1 cellular context compared by ENCODE assay signal in genomic region chr2:97995734-97996624, GRCh38.
TF ChIP-seq lines count a peak whose summit lies in the region.

TSS of gene TMEM131 (minus strand) at chr2:97995948. CDS start at chr2:97995662, 286 bp downstream.

TF ChIP-seq in HepG2, 621 proteins besides CTCF, POLR2A, EP300 and RAD21 (continued from another document and continues in another):
- TF ChIP-seq, protein P1, sequence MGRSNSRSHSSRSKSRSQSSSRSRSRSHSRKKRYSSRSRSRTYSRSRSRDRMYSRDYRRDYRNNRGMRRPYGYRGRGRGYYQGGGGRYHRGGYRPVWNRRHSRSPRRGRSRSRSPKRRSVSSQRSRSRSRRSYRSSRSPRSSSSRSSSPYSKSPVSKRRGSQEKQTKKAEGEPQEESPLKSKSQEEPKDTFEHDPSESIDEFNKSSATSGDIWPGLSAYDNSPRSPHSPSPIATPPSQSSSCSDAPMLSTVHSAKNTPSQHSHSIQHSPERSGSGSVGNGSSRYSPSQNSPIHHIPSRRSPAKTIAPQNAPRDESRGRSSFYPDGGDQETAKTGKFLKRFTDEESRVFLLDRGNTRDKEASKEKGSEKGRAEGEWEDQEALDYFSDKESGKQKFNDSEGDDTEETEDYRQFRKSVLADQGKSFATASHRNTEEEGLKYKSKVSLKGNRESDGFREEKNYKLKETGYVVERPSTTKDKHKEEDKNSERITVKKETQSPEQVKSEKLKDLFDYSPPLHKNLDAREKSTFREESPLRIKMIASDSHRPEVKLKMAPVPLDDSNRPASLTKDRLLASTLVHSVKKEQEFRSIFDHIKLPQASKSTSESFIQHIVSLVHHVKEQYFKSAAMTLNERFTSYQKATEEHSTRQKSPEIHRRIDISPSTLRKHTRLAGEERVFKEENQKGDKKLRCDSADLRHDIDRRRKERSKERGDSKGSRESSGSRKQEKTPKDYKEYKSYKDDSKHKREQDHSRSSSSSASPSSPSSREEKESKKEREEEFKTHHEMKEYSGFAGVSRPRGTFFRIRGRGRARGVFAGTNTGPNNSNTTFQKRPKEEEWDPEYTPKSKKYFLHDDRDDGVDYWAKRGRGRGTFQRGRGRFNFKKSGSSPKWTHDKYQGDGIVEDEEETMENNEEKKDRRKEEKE (IDR thresholded peaks at IDR 0.05): no peak
- TF ChIP-seq NFE2L2 (IDR thresholded peaks at IDR 0.05; ENCODE audit: low read length) (no peak), MTA1 (CRISPR knock-in tag; IDR thresholded peaks at IDR 0.05; ENCODE audit: borderline replicate concordance) (no peak), ZNF317 (CRISPR knock-in tag; IDR thresholded peaks at IDR 0.05) (no peak), UBTF (CRISPR knock-in tag; IDR thresholded peaks at IDR 0.05) (peak; percentile 98), ZNF570 (CRISPR knock-in tag; IDR thresholded peaks at IDR 0.05; ENCODE audit: borderline replicate concordance) (no peak), TFDP1 (CRISPR knock-in tag; IDR thresholded peaks at IDR 0.05; ENCODE audit: borderline replicate concordance) (peak; percentile 29; the same call in 1 of the 2 replicates), KLF13 (CRISPR knock-in tag; IDR thresholded peaks at IDR 0.05) (no peak), ZNF678 (CRISPR knock-in tag; IDR thresholded peaks at IDR 0.05) (peak; percentile 62), SKI (IDR thresholded peaks at IDR 0.05; ENCODE audit: partially characterized antibody) (peak; percentile 27), ARID4A (CRISPR knock-in tag; IDR thresholded peaks at IDR 0.05; ENCODE audit: borderline replicate concordance) (peak; percentile 84), FUBP1 (CRISPR knock-in tag; IDR thresholded peaks at IDR 0.05; ENCODE audit: borderline replicate concordance) (no peak), ZNF615 (CRISPR knock-in tag; IDR thresholded peaks at IDR 0.05; ENCODE audit: borderline replicate concordance) (no peak)
- TF ChIP-seq, protein P2, sequence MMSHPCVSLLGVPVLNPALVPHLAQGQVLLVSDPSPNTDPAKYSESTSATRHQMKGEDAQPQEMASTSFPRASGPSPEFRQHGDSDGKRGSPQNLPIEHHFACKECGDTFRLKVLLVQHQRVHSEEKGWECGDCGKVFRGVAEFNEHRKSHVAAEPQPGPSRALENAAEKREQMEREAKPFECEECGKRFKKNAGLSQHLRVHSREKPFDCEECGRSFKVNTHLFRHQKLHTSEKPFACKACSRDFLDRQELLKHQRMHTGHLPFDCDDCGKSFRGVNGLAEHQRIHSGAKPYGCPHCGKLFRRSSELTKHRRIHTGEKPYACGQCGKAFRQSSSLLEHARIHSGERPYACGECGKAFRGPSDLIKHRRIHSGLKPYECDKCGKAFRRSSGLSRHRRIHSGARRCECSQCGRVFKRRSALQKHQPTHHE (CRISPR knock-in tag; IDR thresholded peaks at IDR 0.05; ENCODE audit: borderline replicate concordance): peak; percentile 93; the same call in 1 of the 2 replicates
- TF ChIP-seq, protein P3, sequence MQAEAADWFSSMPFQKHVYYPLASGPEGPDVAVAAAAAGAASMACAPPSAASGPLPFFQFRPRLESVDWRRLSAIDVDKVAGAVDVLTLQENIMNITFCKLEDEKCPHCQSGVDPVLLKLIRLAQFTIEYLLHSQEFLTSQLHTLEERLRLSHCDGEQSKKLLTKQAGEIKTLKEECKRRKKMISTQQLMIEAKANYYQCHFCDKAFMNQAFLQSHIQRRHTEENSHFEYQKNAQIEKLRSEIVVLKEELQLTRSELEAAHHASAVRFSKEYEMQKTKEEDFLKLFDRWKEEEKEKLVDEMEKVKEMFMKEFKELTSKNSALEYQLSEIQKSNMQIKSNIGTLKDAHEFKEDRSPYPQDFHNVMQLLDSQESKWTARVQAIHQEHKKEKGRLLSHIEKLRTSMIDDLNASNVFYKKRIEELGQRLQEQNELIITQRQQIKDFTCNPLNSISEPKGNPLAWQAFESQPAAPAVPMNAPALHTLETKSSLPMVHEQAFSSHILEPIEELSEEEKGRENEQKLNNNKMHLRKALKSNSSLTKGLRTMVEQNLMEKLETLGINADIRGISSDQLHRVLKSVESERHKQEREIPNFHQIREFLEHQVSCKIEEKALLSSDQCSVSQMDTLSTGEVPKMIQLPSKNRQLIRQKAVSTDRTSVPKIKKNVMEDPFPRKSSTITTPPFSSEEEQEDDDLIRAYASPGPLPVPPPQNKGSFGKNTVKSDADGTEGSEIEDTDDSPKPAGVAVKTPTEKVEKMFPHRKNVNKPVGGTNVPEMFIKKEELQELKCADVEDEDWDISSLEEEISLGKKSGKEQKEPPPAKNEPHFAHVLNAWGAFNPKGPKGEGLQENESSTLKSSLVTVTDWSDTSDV (CRISPR knock-in tag; IDR thresholded peaks at IDR 0.05): peak; percentile 95
- TF ChIP-seq, protein P4, sequence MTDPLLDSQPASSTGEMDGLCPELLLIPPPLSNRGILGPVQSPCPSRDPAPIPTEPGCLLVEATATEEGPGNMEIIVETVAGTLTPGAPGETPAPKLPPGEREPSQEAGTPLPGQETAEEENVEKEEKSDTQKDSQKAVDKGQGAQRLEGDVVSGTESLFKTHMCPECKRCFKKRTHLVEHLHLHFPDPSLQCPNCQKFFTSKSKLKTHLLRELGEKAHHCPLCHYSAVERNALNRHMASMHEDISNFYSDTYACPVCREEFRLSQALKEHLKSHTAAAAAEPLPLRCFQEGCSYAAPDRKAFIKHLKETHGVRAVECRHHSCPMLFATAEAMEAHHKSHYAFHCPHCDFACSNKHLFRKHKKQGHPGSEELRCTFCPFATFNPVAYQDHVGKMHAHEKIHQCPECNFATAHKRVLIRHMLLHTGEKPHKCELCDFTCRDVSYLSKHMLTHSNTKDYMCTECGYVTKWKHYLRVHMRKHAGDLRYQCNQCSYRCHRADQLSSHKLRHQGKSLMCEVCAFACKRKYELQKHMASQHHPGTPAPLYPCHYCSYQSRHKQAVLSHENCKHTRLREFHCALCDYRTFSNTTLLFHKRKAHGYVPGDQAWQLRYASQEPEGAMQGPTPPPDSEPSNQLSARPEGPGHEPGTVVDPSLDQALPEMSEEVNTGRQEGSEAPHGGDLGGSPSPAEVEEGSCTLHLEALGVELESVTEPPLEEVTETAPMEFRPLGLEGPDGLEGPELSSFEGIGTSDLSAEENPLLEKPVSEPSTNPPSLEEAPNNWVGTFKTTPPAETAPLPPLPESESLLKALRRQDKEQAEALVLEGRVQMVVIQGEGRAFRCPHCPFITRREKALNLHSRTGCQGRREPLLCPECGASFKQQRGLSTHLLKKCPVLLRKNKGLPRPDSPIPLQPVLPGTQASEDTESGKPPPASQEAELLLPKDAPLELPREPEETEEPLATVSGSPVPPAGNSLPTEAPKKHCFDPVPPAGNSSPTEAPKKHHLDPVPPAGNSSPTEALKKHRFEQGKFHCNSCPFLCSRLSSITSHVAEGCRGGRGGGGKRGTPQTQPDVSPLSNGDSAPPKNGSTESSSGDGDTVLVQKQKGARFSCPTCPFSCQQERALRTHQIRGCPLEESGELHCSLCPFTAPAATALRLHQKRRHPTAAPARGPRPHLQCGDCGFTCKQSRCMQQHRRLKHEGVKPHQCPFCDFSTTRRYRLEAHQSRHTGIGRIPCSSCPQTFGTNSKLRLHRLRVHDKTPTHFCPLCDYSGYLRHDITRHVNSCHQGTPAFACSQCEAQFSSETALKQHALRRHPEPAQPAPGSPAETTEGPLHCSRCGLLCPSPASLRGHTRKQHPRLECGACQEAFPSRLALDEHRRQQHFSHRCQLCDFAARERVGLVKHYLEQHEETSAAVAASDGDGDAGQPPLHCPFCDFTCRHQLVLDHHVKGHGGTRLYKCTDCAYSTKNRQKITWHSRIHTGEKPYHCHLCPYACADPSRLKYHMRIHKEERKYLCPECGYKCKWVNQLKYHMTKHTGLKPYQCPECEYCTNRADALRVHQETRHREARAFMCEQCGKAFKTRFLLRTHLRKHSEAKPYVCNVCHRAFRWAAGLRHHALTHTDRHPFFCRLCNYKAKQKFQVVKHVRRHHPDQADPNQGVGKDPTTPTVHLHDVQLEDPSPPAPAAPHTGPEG (CRISPR knock-in tag; IDR thresholded peaks at IDR 0.05): peak; percentile 81; the same call in 1 of the 2 replicates
- TF ChIP-seq, protein P5, sequence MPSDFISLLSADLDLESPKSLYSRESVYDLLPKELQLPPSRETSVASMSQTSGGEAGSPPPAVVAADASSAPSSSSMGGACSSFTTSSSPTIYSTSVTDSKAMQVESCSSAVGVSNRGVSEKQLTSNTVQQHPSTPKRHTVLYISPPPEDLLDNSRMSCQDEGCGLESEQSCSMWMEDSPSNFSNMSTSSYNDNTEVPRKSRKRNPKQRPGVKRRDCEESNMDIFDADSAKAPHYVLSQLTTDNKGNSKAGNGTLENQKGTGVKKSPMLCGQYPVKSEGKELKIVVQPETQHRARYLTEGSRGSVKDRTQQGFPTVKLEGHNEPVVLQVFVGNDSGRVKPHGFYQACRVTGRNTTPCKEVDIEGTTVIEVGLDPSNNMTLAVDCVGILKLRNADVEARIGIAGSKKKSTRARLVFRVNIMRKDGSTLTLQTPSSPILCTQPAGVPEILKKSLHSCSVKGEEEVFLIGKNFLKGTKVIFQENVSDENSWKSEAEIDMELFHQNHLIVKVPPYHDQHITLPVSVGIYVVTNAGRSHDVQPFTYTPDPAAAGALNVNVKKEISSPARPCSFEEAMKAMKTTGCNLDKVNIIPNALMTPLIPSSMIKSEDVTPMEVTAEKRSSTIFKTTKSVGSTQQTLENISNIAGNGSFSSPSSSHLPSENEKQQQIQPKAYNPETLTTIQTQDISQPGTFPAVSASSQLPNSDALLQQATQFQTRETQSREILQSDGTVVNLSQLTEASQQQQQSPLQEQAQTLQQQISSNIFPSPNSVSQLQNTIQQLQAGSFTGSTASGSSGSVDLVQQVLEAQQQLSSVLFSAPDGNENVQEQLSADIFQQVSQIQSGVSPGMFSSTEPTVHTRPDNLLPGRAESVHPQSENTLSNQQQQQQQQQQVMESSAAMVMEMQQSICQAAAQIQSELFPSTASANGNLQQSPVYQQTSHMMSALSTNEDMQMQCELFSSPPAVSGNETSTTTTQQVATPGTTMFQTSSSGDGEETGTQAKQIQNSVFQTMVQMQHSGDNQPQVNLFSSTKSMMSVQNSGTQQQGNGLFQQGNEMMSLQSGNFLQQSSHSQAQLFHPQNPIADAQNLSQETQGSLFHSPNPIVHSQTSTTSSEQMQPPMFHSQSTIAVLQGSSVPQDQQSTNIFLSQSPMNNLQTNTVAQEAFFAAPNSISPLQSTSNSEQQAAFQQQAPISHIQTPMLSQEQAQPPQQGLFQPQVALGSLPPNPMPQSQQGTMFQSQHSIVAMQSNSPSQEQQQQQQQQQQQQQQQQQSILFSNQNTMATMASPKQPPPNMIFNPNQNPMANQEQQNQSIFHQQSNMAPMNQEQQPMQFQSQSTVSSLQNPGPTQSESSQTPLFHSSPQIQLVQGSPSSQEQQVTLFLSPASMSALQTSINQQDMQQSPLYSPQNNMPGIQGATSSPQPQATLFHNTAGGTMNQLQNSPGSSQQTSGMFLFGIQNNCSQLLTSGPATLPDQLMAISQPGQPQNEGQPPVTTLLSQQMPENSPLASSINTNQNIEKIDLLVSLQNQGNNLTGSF (CRISPR knock-in tag; IDR thresholded peaks at IDR 0.05): peak; percentile 82; the same call in 1 of the 2 replicates
